ENCODE assay signal across 8 cellular contexts in the genomic region with DNA sequence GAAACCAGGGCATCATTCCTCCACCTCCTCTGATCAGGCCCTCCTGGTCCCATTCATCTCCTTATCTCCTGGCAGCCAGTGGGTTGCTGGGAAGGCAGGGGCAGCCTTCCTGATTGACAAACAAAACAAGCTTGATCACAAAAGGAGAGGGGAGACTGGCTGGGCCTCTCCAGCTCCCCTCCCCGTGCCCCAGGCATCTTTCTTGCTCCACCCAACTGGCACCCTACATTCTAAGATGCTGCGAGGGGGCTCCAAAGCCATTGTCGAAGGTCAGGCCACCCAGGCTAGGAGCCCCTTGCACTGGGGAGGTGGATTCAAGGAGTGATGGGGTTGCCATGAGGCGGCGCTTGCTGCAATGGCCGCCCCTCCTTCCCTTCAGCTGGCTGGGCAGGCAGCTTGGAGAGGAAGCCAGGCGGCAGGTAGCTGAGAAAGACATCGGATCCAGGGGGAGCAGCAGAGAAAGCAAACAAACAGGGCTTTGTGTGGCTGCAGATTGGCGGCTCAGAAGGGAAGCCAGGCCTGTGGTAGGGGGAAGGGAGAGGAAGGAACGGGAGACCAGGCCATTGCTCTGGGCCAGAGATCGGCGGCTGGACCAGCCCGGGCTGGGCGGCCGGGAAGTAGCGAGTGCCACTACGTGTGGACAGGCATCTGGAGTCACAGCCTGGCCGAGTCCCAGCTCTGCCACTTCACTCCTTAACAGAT. TPM values are rescaled to one million over a fixed set of nuclear protein-coding genes. Genes with fewer than 3 reads are reported as not detected.
DNase-seq lines count a peak whose midpoint lies in the region; ATAC-seq, FAIRE-seq and TF ChIP-seq lines count a peak whose summit lies in the region.

No MANE protein-coding gene starts in this region.

- DNase-seq in HPDE6-E6E7 (ENCODE audit: extremely low spot score) (peak; percentile 58), urothelium cell line (ENCODE audit: low spot score) (peak; percentile 47)
- no peak for DNase-seq in activated CD8-positive, alpha-beta memory T cell treated with anti-CD3 and anti-CD28 coated beads for 24 hours

- H3K4me1 ChIP-seq in BLaER1 (peaks cover 96% of the 10 kb centered on the region), duodenal mucosa (ENCODE audit: control insufficient read depth in 1 of 2, insufficient read depth in 2 of 2, low read length in 2 of 2) (peaks cover 54 to 59% of the 10 kb centered on the region in 2 donors), mononuclear cell (ENCODE audit: insufficient read depth, low read length) (peaks cover 59% of the 10 kb centered on the region)

- peak; percentile 32 for FAIRE-seq in urothelium cell line (lab: Jason Lieb, UNC)

- peak overlapping the region; percentile 77 for H3K4me3 ChIP-seq in BLaER1
- H3K4me3 ChIP-seq in duodenal mucosa (ENCODE audit: low read depth in 1 of 2, low read length in 2 of 2) = peak overlapping the region; percentile 57 to 62
- H3K4me3 ChIP-seq in mononuclear cell (ENCODE audit: low read length) = peak overlapping the region; percentile 90

- H3K9me3 ChIP-seq in BLaER1 (no peaks in the 10 kb centered on the region), duodenal mucosa (ENCODE audit: control insufficient read depth in 1 of 2, low read length in 2 of 2) (no peaks in the 10 kb centered on the region), mononuclear cell (ENCODE audit: low read depth, low read length) (no peaks in the 10 kb centered on the region)

- H4K20me1 ChIP-seq in BLaER1 = peaks cover 91% of the 10 kb centered on the region

- H3K27ac ChIP-seq in BLaER1 (peak overlapping the region; percentile 86), duodenal mucosa (ENCODE audit: low read depth, low read length) (peak overlapping the region; percentile 81)

- H3K9ac ChIP-seq in BLaER1 (peak overlapping the region; percentile 85), duodenal mucosa (ENCODE audit: low read depth in 1 of 2, low read length in 2 of 2) (peak overlapping the region; percentile 71 to 73)

- H3K36me3 ChIP-seq in BLaER1 (no peaks in the 10 kb centered on the region), duodenal mucosa (ENCODE audit: control insufficient read depth in 1 of 2, insufficient read depth in 2 of 2, low read length in 2 of 2) (no peaks in the 10 kb centered on the region)

- no peaks in the 10 kb centered on the region for H3K27me3 ChIP-seq in BLaER1
- no peaks in the 10 kb centered on the region for H3K27me3 ChIP-seq in duodenal mucosa (ENCODE audit: control insufficient read depth in 1 of 2, insufficient read depth in 2 of 2, low read length in 2 of 2)
- H3K27me3 ChIP-seq in mononuclear cell (ENCODE audit: insufficient read depth, low read length) = no peaks in the 10 kb centered on the region

- no peak for ATAC-seq in HG02642 (IDR thresholded peaks at IDR 0.05; ENCODE audit: poor library complexity, unreplicated experiment)

- peak overlapping the region; percentile 100 for H3K4me2 ChIP-seq in BLaER1

TF ChIP-seq in PFSK-1, 5 proteins besides CTCF, POLR2A, EP300 and RAD21:
- TF ChIP-seq TAF1 (IDR thresholded peaks at IDR 0.05; ENCODE audit: borderline replicate concordance, insufficient read depth, low read length) (0 out of 2 replicates have a peak, but pooled peaks have one; percentile 59), POLR2AphosphoS5 (IDR thresholded peaks at IDR 0.05; ENCODE audit: low read depth, low read length) (no peak), FOXP2 (optimal IDR thresholded peaks at IDR 0.05; ENCODE audit: borderline replicate concordance, extremely low read depth, extremely low read length, insufficient read depth) (peak; percentile 76), SIN3A (IDR thresholded peaks at IDR 0.05; ENCODE audit: borderline replicate concordance, insufficient read depth, low read length) (peak; percentile 49; the same call in 1 of the 2 replicates)
- TF ChIP-seq, protein P1, sequence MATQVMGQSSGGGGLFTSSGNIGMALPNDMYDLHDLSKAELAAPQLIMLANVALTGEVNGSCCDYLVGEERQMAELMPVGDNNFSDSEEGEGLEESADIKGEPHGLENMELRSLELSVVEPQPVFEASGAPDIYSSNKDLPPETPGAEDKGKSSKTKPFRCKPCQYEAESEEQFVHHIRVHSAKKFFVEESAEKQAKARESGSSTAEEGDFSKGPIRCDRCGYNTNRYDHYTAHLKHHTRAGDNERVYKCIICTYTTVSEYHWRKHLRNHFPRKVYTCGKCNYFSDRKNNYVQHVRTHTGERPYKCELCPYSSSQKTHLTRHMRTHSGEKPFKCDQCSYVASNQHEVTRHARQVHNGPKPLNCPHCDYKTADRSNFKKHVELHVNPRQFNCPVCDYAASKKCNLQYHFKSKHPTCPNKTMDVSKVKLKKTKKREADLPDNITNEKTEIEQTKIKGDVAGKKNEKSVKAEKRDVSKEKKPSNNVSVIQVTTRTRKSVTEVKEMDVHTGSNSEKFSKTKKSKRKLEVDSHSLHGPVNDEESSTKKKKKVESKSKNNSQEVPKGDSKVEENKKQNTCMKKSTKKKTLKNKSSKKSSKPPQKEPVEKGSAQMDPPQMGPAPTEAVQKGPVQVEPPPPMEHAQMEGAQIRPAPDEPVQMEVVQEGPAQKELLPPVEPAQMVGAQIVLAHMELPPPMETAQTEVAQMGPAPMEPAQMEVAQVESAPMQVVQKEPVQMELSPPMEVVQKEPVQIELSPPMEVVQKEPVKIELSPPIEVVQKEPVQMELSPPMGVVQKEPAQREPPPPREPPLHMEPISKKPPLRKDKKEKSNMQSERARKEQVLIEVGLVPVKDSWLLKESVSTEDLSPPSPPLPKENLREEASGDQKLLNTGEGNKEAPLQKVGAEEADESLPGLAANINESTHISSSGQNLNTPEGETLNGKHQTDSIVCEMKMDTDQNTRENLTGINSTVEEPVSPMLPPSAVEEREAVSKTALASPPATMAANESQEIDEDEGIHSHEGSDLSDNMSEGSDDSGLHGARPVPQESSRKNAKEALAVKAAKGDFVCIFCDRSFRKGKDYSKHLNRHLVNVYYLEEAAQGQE (IDR thresholded peaks at IDR 0.05; ENCODE audit: insufficient read depth in 1 of 2, low read depth in 2 of 2, low read length in 2 of 2) = no peak

RNA-seq across cellular contexts. Expression of a gene that starts 12.1 kb away (rescaled TPM):
- 52.1 TPM for polyA plus RNA-seq in PFSK-1 (2012; ENCODE audit: insufficient read length, low read depth)
- total RNA-seq in mononuclear cell = 8.9 TPM
